Comparison of ENCODE assay signal across 9 cellular contexts in the genomic region with DNA sequence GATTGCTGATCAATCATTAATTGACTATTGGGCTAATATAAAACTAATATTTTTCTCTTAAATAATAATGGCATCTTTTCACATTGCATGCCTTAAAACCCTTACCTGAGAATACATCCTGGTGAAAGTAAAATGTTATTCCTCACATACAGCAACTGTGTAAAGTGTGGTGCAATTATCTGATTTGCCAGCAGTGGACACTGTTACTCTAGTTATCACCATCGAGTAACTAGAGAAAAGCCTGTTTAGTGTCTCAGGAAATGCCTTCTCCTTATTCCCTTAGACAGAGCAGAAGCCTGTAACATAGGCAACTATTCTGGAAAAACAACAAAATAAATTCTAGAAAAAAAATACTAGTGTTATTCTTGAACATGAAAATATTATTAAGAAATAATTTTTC.
DNase-seq lines count a peak whose midpoint lies in the region; ATAC-seq, FAIRE-seq and TF ChIP-seq lines count a peak whose summit lies in the region.
"Had no signal": no experiment of that assay in that cellular context is flagged by ENCODE, and none has a peak within 500 bp of the region (broad histone marks: within the 10 kb centered on the region; RNA-seq: fewer than 3 reads in every experiment).

No MANE protein-coding gene starts in this region.

- H3K36me3 ChIP-seq in Panc1 (ENCODE audit: control insufficient read depth, insufficient read depth, low read length): no peaks in the 10 kb centered on the region

- H3K4me3 ChIP-seq in AG09309 (ENCODE audit: control insufficient read depth, low read depth, low read length): no peak overlapping the region
- no peak overlapping the region for H3K4me3 ChIP-seq in Panc1 (ENCODE audit: low read depth in 2 of 2, low read length in 2 of 2)
- H3K4me3 ChIP-seq in fibroblast of the aortic adventitia (ENCODE audit: low read depth, low read length): no peak overlapping the region

- no peaks in the 10 kb centered on the region for H3K4me1 ChIP-seq in Panc1 (ENCODE audit: control insufficient read depth, insufficient read depth, low read length)

- in situ Hi-C loops in Panc1 (cut with HindIII; ENCODE audit: low pct_unique_long_range_greater_than_20kb, low sequenced_read_pairs): no loop called here

- H3K9me3 ChIP-seq in Panc1 (ENCODE audit: control insufficient read depth, insufficient read depth, low read depth, low read length): no peaks in the 10 kb centered on the region

- ATAC-seq in GM18909 (IDR thresholded peaks at IDR 0.05; ENCODE audit: poor library complexity, unreplicated experiment) (peak; percentile 67), Panc1 (peak; percentile 82), GM19023 (IDR thresholded peaks at IDR 0.05; ENCODE audit: unreplicated experiment) (no peak)

- intact Hi-C loops in Panc1 (cut with micrococcal nuclease; ENCODE audit: unreplicated experiment): loop anchor here (5.0 kb wide), 3 partner anchors 155 to 800 kb away; no protein-coding TSS in a partner anchor

- TF ChIP-seq CTCF in AG09309 (IDR thresholded peaks at IDR 0.05; ENCODE audit: control insufficient read depth, insufficient read depth, low read depth, low read length, missing control alignments) (peak; percentile 52), Panc1 (IDR thresholded peaks at IDR 0.05) (peak; percentile 58; the same call in 1 of the 2 replicates), fibroblast of the aortic adventitia (IDR thresholded peaks at IDR 0.05; ENCODE audit: insufficient read depth, low read length) (peak; percentile 67)

- no peak overlapping the region for H3K27ac ChIP-seq in Panc1 (ENCODE audit: low read length)

- peaks cover 3% of the 10 kb centered on the region; the same call in 1 of the 2 replicates for H3K27me3 ChIP-seq in Panc1 (ENCODE audit: control insufficient read depth, insufficient read depth, low read length)

- POLR2A ChIA-PET in Panc1 (lab: Charles Lee): no interaction called here

- DNase-seq in AG09309 (ENCODE audit: low read depth): no peak
- DNase-seq in HTR-8/SVneo (ENCODE audit: insufficient read length, low spot score): peak; percentile 8
- peak; percentile 13 for DNase-seq in Panc1 (ENCODE audit: low read depth, low spot score)
- DNase-seq in fibroblast of the aortic adventitia (ENCODE audit: low read depth): peak; percentile 48
- peak; percentile 11 for DNase-seq in putamen (ENCODE audit: low spot score)
- DNase-seq in GM03348 (ENCODE audit: low spot score): no peak

- CTCF ChIA-PET in Panc1 (lab: Charles Lee): no interaction called here

- no peak for FAIRE-seq in HTR-8/SVneo (lab: Jason Lieb, UNC)
- FAIRE-seq: colon had no signal

- BruUV-seq in Panc1 (replicated peaks; lab: Mats Ljungman, UMichigan): no TSS peak

Comparison
In these comparisons a context has a peak if more than half of its experiments do, and no peak if none do; other contexts are left out.
1. DNase-seq: peak in HTR-8/SVneo (single experiment), Panc1 (single experiment), fibroblast of the aortic adventitia (single experiment) and putamen (single experiment); none in AG09309 (single experiment) and GM03348 (single experiment).
2. Peak in every context shown above with its lines, with median percentiles within 50 percentile points of each other: CTCF ChIP-seq.